ENCODE assay signal across 1 cellular context in genomic region chr2:24121469-24121868, GRCh38.
A peak's percentile ranks its signal among the peaks of the same experiment; 100 is the strongest.
TF ChIP-seq lines count a peak whose summit lies in the region.

No MANE protein-coding gene starts in this region.

TF ChIP-seq in SK-N-SH, 30 proteins besides CTCF, POLR2A, EP300 and RAD21:
- TF ChIP-seq PBX3 (IDR thresholded peaks at IDR 0.05): peak; percentile 88
- TF ChIP-seq MXI1 (IDR thresholded peaks at IDR 0.05; ENCODE audit: low read depth, low read length): no peak
- no peak for TF ChIP-seq ELF1 (IDR thresholded peaks at IDR 0.05)
- TF ChIP-seq SIN3A (IDR thresholded peaks at IDR 0.05; ENCODE audit: borderline replicate concordance, low read depth, low read length): 0 out of 2 replicates have a peak, but pooled peaks have one; percentile 16
- TF ChIP-seq NFIC (IDR thresholded peaks at IDR 0.05; ENCODE audit: borderline replicate concordance): peak; percentile 43; the same call in 1 of the 2 replicates
- TF ChIP-seq RFX5 (IDR thresholded peaks at IDR 0.05; ENCODE audit: low read length): no peak
- no peak for TF ChIP-seq EZH2phosphoT487 (IDR thresholded peaks at IDR 0.05; ENCODE audit: borderline replicate concordance, low read depth)
- TF ChIP-seq FOXM1 (IDR thresholded peaks at IDR 0.05; ENCODE audit: low read depth): no peak
- no peak for TF ChIP-seq REST (IDR thresholded peaks at IDR 0.05; ENCODE audit: low read depth, low read length)
- no peak for TF ChIP-seq USF1 (IDR thresholded peaks at IDR 0.05; ENCODE audit: borderline replicate concordance, low read depth)
- TF ChIP-seq JUND (IDR thresholded peaks at IDR 0.05): no peak
- TF ChIP-seq TEAD4 (IDR thresholded peaks at IDR 0.05; ENCODE audit: borderline replicate concordance, insufficient read depth): no peak
- no peak for TF ChIP-seq POLR2AphosphoS5 (IDR thresholded peaks at IDR 0.05; ENCODE audit: low read depth, low read length)
- TF ChIP-seq TAF1 (IDR thresholded peaks at IDR 0.05; ENCODE audit: borderline replicate concordance, low read depth, low read length): no peak
- no peak for TF ChIP-seq IRF3 (IDR thresholded peaks at IDR 0.05; ENCODE audit: low read depth, low read length)
- TF ChIP-seq RXRA (IDR thresholded peaks at IDR 0.05; ENCODE audit: borderline replicate concordance, low read depth): no peak
- TF ChIP-seq FOXJ3 (CRISPR knock-in tag; IDR thresholded peaks at IDR 0.05): no peak
- no peak for TF ChIP-seq USF2 (IDR thresholded peaks at IDR 0.05; ENCODE audit: borderline replicate concordance, low read depth, low read length)
- no peak for TF ChIP-seq GABPA (IDR thresholded peaks at IDR 0.05; ENCODE audit: low read depth)
- TF ChIP-seq CHD2 (IDR thresholded peaks at IDR 0.05; ENCODE audit: low read length, partially characterized antibody): no peak
- no peak for TF ChIP-seq ZBTB33 (IDR thresholded peaks at IDR 0.05; ENCODE audit: borderline replicate concordance, low read depth)
- no peak for TF ChIP-seq MEF2A (IDR thresholded peaks at IDR 0.05; ENCODE audit: borderline replicate concordance, low read depth)
- TF ChIP-seq NRF1 (IDR thresholded peaks at IDR 0.05; ENCODE audit: low read depth, low read length): no peak
- peak; percentile 92 for TF ChIP-seq TCF12 (IDR thresholded peaks at IDR 0.05)
- TF ChIP-seq YY1 (IDR thresholded peaks at IDR 0.05; ENCODE audit: low read depth): no peak
- peak; percentile 31; the same call in 1 of the 2 replicates for TF ChIP-seq FOSL2 (IDR thresholded peaks at IDR 0.05; ENCODE audit: borderline replicate concordance, low read depth)
- TF ChIP-seq MAX (IDR thresholded peaks at IDR 0.05; ENCODE audit: low read depth): no peak
- no peak for TF ChIP-seq GATA2 (CRISPR knock-in tag; IDR thresholded peaks at IDR 0.05)
- no peak for TF ChIP-seq RCOR1 (IDR thresholded peaks at IDR 0.05; ENCODE audit: low read length)
- TF ChIP-seq SMC3 (IDR thresholded peaks at IDR 0.05; ENCODE audit: low read depth, low read length): no peak
